14 cellular contexts compared by ENCODE assay signal in the genomic region with DNA sequence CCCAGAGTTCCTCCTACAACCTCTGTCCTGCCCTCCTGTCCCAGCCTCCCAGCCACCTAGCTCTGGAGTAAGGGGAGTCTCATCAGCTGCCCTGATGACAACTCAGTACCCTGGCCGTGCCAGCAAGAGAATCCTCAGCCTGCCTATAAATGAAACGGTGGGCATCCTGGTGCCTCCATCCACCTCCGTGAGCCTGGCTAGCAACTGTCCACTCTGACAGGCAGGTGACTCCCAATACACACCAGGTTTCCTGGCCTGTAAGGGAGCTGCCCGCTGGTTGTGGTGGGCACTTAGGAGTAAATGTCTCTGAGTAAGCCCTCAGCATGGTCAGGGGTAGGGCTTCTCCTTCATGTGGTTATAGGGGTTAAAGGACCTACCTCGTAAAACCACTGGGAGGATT.
"Had no signal": no experiment of that assay in that cellular context is flagged by ENCODE, and none has a peak within 500 bp of the region (broad histone marks: within the 10 kb centered on the region; RNA-seq: fewer than 3 reads in every experiment).

No MANE protein-coding gene starts in this region.

- DNase-seq: activated gamma-delta T cell had no signal

- H3K27me3 Mint-ChIP-seq: activated CD4-positive, alpha-beta T cell treated with anti-CD3 and anti-CD28 coated beads for 36 hours; activated T-cell treated with anti-CD3 and anti-CD28 coated beads, Interleukin-2, amount 50 U/mL, for 24 hours had no signal

- H3K9me3 ChIP-seq: heart left ventricle, left ventricle myocardium inferior, spleen, testis, transverse colon had no signal

- H3K4me3 ChIP-seq: heart left ventricle, left ventricle myocardium inferior, spleen, testis, transverse colon had no signal

- H3K27me3 ChIP-seq: heart left ventricle, testis, transverse colon had no signal

- H3K27ac Mint-ChIP-seq: activated CD4-positive, alpha-beta T cell treated with anti-CD3 and anti-CD28 coated beads for 36 hours; activated naive CD4-positive, alpha-beta T cell treated with anti-CD3 and anti-CD28 coated beads, Interleukin-2, amount 10 ng/mL, durations not matched to agents 7 days and 5 days; activated naive CD8-positive, alpha-beta T cell treated with anti-CD3 and anti-CD28 coated beads, Interleukin-2, amount 10 ng/mL, durations not matched to agents 7 days and 5 days; activated T-cell treated with anti-CD3 and anti-CD28 coated beads, Interleukin-2, amount 50 U/mL, for 24 hours; endodermal cell; T-helper 2 cell treated with Interferon-gamma antibody and Interleukin-4, amounts not matched to agents 5 μg/mL and 100 μg/mL, for 36 hours had no signal

- H3K4me3 Mint-ChIP-seq: activated CD4-positive, alpha-beta T cell treated with anti-CD3 and anti-CD28 coated beads for 36 hours; activated naive CD4-positive, alpha-beta T cell treated with anti-CD3 and anti-CD28 coated beads, Interleukin-2, amount 10 ng/mL, durations not matched to agents 7 days and 5 days; activated naive CD8-positive, alpha-beta T cell treated with anti-CD3 and anti-CD28 coated beads, Interleukin-2, amount 10 ng/mL, durations not matched to agents 7 days and 5 days; activated T-cell treated with anti-CD3 and anti-CD28 coated beads, Interleukin-2, amount 50 U/mL, for 24 hours; endodermal cell; naive thymus-derived CD8-positive, alpha-beta T cell; neural crest cell; T-helper 2 cell treated with Interferon-gamma antibody and Interleukin-4, amounts not matched to agents 5 μg/mL and 100 μg/mL, for 36 hours had no signal

- H3K4me1 Mint-ChIP-seq: activated CD4-positive, alpha-beta T cell treated with anti-CD3 and anti-CD28 coated beads for 36 hours; activated naive CD4-positive, alpha-beta T cell treated with anti-CD3 and anti-CD28 coated beads, Interleukin-2, amount 10 ng/mL, durations not matched to agents 7 days and 5 days; naive thymus-derived CD8-positive, alpha-beta T cell; neural crest cell had no signal

- H3K36me3 Mint-ChIP-seq: activated naive CD4-positive, alpha-beta T cell treated with anti-CD3 and anti-CD28 coated beads, Interleukin-2, amount 10 ng/mL, durations not matched to agents 7 days and 5 days; activated naive CD8-positive, alpha-beta T cell treated with anti-CD3 and anti-CD28 coated beads, Interleukin-2, amount 10 ng/mL, durations not matched to agents 7 days and 5 days; naive thymus-derived CD8-positive, alpha-beta T cell had no signal

- H3K27ac ChIP-seq: heart left ventricle, left ventricle myocardium inferior, spleen, testis, transverse colon had no signal

- H3K36me3 ChIP-seq: heart left ventricle, left ventricle myocardium inferior, spleen, transverse colon had no signal

- H3K4me1 ChIP-seq: testis, transverse colon had no signal
